ENCODE assay signal across 8 cellular contexts in the genomic region with DNA sequence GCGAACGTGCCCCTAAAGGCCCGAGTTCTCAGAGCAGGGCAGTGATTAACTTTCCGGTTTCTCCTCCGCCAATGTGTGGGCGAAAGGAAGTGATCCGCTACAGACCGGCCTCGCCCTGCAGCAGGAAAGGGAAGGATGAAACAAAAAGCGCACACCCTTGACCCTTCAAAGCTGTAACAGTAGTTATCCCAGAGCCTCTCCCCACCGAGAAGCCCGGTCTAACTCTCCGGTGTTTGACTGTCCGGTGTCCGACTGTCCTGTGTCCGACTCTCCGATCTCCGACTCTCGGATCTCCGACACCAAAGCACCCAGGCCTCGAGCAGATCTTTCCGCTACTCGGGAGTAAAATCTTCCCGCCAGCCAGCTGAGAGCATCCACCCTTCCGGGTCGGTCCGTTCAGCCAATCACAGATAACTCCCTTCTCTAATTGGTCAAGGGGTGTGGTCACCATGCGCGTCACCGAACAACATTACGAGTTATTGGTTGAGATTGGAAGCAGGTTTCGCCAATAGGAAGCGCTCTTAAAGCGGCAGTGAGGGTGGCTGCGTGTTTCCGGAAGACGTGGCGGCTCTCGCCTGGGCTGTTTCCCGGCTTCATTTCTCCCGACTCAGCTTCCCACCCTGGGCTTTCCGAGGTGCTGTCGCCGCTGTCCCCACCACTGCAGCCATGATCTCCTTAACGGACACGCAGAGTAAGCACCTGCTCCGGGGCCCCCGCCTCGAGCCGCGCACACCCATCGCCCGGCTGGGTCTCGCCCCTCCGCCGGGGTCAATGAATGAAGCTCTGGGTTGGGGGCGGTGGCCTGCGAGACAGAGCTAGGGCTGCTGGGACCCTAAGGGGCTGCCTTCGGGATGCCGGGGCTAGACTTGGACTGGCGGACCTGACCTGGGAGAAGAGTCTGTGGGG. TPM values are rescaled to one million over a fixed set of nuclear protein-coding genes. Genes with fewer than 3 reads are reported as not detected.
A peak's percentile ranks its signal among the peaks of the same experiment; 100 is the strongest.
DNase-seq lines count a peak whose midpoint lies in the region; ATAC-seq, FAIRE-seq and TF ChIP-seq lines count a peak whose summit lies in the region.

GOLT1B (plus strand) TSS at position 532 of the 906 bp plus-strand sequence; CDS start at position 667, 135 bp downstream.
RECQL (minus strand) TSS at position 378 of the 906 bp plus-strand sequence. CDS start 2,065 bp downstream, outside the sequence.

- DNase-seq in NCI-H2107 treated with DMSO at 0.1 percent for 48 hours (lab: John Stamatoyannopoulos, UW; ENCODE audit: unreplicated experiment): peak; percentile 99
- DNase-seq in brain microvascular endothelial cell: peak; percentile 98
- peak; percentile 96 for DNase-seq in iPS DF 4.7 (ENCODE audit: extremely low read depth, low spot score)
- DNase-seq in sigmoid colon: peak; percentile 98

- TF ChIP-seq EP300 in sigmoid colon (IDR thresholded peaks at IDR 0.05): no peak

- peak within 1 kb of the TSS; percentile 98 for H3K4me3 ChIP-seq in brain microvascular endothelial cell (ENCODE audit: low read depth, low read length)
- peak within 1 kb of the TSS; percentile 84 to 92 (median 88) for H3K4me3 ChIP-seq in sigmoid colon

- intact Hi-C loops in sigmoid colon (cut with DNase I): loop anchor here (5.0 to 10.0 kb wide), 4 partner anchors 64 to 543 kb away; partner anchors contain the start of genes CMAS, LDHB and PYROXD1

- 0% methylated on average over 61 of the region's 61 CpGs for WGBS in sigmoid colon, 2 donors

- in situ Hi-C loops in brain microvascular endothelial cell (cut with HindIII; ENCODE audit: low pct_ligation_motif_present, low sequenced_read_pairs): no loop called here

- H3K36me3 ChIP-seq in brain microvascular endothelial cell (replicated peaks) (peaks cover 29% of the 10 kb centered on the region), sigmoid colon (peaks cover 0 to 24% (median 5%) of the 10 kb centered on the region in 4 donors)

- H3K27me3 ChIP-seq in brain microvascular endothelial cell (replicated peaks) (no peaks in the 10 kb centered on the region), sigmoid colon (no peaks in the 10 kb centered on the region)

- ATAC-seq in GM18858 (IDR thresholded peaks at IDR 0.05; ENCODE audit: unreplicated experiment): peak; percentile 99
- peak; percentile 97 for ATAC-seq in HG03066 (IDR thresholded peaks at IDR 0.05; ENCODE audit: low read depth, unreplicated experiment)

- no peaks in the 10 kb centered on the region for H3K9me3 ChIP-seq in sigmoid colon

- peaks cover 0 to 45% (median 38%) of the 10 kb centered on the region in 4 donors for H3K4me1 ChIP-seq in sigmoid colon

- FAIRE-seq in A204.1 (lab: Jason Lieb, UNC) (peak; percentile 97), TTC549 (lab: Jason Lieb, UNC) (peak; percentile 93)

- TF ChIP-seq CTCF in brain microvascular endothelial cell (IDR thresholded peaks at IDR 0.05; ENCODE audit: low read depth, low read length, missing control alignments) (no peak), sigmoid colon (IDR thresholded peaks at IDR 0.05) (no peak)

- TF ChIP-seq POLR2A in sigmoid colon (IDR thresholded peaks at IDR 0.05): peak in 1 of 2 donors; percentile 24

- peak within 1 kb of the TSS; percentile 100 for H3K27ac ChIP-seq in brain microvascular endothelial cell
- peak within 1 kb of the TSS; percentile 84 to 89 (median 85) for H3K27ac ChIP-seq in sigmoid colon

RNA-seq across cellular contexts. Expression of gene GOLT1B, which starts in this region (rescaled TPM):
- total RNA-seq in sigmoid colon: 10 to 100 TPM; 22.5 to 26.9 (median 25.3) TPM
- 10 to 100 TPM in 2 of 3 donors, 1 to 10 TPM in 1; 7.8 to 18.0 (median 17.1) TPM for polyA plus RNA-seq in sigmoid colon

RNA-seq across cellular contexts. Expression of gene RECQL, which starts in this region (rescaled TPM):
- total RNA-seq in sigmoid colon: 10 to 100 TPM; 30.8 to 44.6 (median 37.1) TPM
- polyA plus RNA-seq in sigmoid colon: 10 to 100 TPM in 1 of 3 donors, 1 to 10 TPM in 2; 4.2 to 18.9 (median 8.6) TPM

Comparison
In these comparisons a context has a peak if more than half of its experiments do, and no peak if none do; other contexts are left out.
1. Peak in every context shown above with its lines: DNase-seq, ATAC-seq, H3K4me3 ChIP-seq and H3K27ac ChIP-seq.